1 cellular context compared by ENCODE assay signal in genomic region chr3:124813541-124813940, GRCh38.
TF ChIP-seq lines count a peak whose summit lies in the region.

No MANE protein-coding gene starts in this region.

TF ChIP-seq in IMR-90, 13 proteins besides CTCF, POLR2A, EP300 and RAD21 (continued from another document):
- no peak for TF ChIP-seq ELK1 (IDR thresholded peaks at IDR 0.05; ENCODE audit: borderline replicate concordance, low read depth, low read length)
- no peak for TF ChIP-seq NFE2L2 (IDR thresholded peaks at IDR 0.05; ENCODE audit: low read depth, low read length)
- TF ChIP-seq CHD1 (IDR thresholded peaks at IDR 0.05; ENCODE audit: low read depth, low read length): no peak
- no peak for TF ChIP-seq MXI1 (IDR thresholded peaks at IDR 0.05; ENCODE audit: borderline replicate concordance, low read depth, low read length)
